ENCODE assay signal across 17 cellular contexts in genomic region chr18:28854964-28855363, GRCh38.
DNase-seq lines count a peak whose midpoint lies in the region; ATAC-seq, FAIRE-seq and TF ChIP-seq lines count a peak whose summit lies in the region.
"Had no signal": no experiment of that assay in that cellular context is flagged by ENCODE, and none has a peak within 500 bp of the region (broad histone marks: within the 10 kb centered on the region; RNA-seq: fewer than 3 reads in every experiment).

No MANE protein-coding gene starts in this region.

- 0 out of 2 replicates have a peak overlapping the region, but pooled peaks have one; percentile 86 for H2AFZ ChIP-seq in H1 (ENCODE audit: low read length)

- TF ChIP-seq CTCF in right atrium auricular region (IDR thresholded peaks at IDR 0.05) (no peak), H1 (IDR thresholded peaks at IDR 0.05; ENCODE audit: control extremely low read depth in 1 of 3, insufficient read depth in 1 of 3, low read depth in 1 of 3, low read length in 3 of 3) (no peak)

- TF ChIP-seq POLR2A in H1 (IDR thresholded peaks at IDR 0.05; ENCODE audit: control extremely low read depth in 1 of 2, low read depth in 2 of 2, low read length in 2 of 2) = no peak
- TF ChIP-seq POLR2A in erythroblast (IDR thresholded peaks at IDR 0.05; ENCODE audit: low read length) = no peak

- no peaks in the 10 kb centered on the region for H4K20me1 ChIP-seq in H1 (replicated peaks in 1 of 2; ENCODE audit: control insufficient read depth in 1 of 2, insufficient read depth in 2 of 2, low read length in 2 of 2)

- H3K27ac ChIP-seq in right atrium auricular region (no peak overlapping the region), H1 (ENCODE audit: low read depth, low read length) (no peak overlapping the region)
- H3K27ac ChIP-seq: uterus had no signal

- no peak overlapping the region for H2AK5ac ChIP-seq in H1 (ENCODE audit: low read depth, low read length)

- no peak overlapping the region for H3K4ac ChIP-seq in H1 (replicated peaks; ENCODE audit: insufficient read length, low read depth, low read length)

- no peaks in the 10 kb centered on the region for H3K27me3 ChIP-seq in right atrium auricular region
- no peaks in the 10 kb centered on the region for H3K27me3 ChIP-seq in H1 (replicated peaks in 1 of 4; ENCODE audit: control insufficient read depth in 3 of 4, extremely low read depth in 1 of 4, insufficient read depth in 3 of 4, low read length in 3 of 4)
- H3K27me3 ChIP-seq: uterus had no signal

- ATAC-seq in Right ventricle myocardium superior (ENCODE audit: poor library complexity) = peak; percentile 72
- ATAC-seq: HCT116 had no signal

- H4K91ac ChIP-seq in H1 (replicated peaks; ENCODE audit: insufficient read length, low read length) = no peak overlapping the region

- no peaks in the 10 kb centered on the region for H3K79me1 ChIP-seq in H1 (ENCODE audit: low read depth, low read length)

- CTCF ChIA-PET in H1 (lab: Charles Lee; ENCODE audit: partially characterized antibody) = interaction anchor here (1.3 kb wide), 1 partner anchor 26 kb away, joined by 3 read pairs; no protein-coding TSS in a partner anchor

- no peak overlapping the region for H2BK20ac ChIP-seq in H1 (ENCODE audit: low read length)

- no peak overlapping the region for H3K23ac ChIP-seq in H1 (ENCODE audit: insufficient read length)

- no peak overlapping the region for H3K14ac ChIP-seq in H1 (ENCODE audit: insufficient read length)

- FAIRE-seq in H1 (lab: Jason Lieb, UNC) = no peak

- H4K8ac ChIP-seq in H1 (ENCODE audit: extremely low read depth, insufficient read depth, low read length) = no peak overlapping the region

- no peak overlapping the region for H2BK120ac ChIP-seq in H1 (replicated peaks; ENCODE audit: low read depth, low read length)

- H3K18ac ChIP-seq in H1 (ENCODE audit: extremely low read depth, low read length) = no peak overlapping the region

- H3K36me3 ChIP-seq in right atrium auricular region (no peaks in the 10 kb centered on the region), H1 (ENCODE audit: control insufficient read depth in 2 of 4, insufficient read depth in 4 of 4, low read length in 3 of 4) (no peaks in the 10 kb centered on the region)
- H3K36me3 ChIP-seq: uterus had no signal

- H3K56ac ChIP-seq in H1 (replicated peaks; ENCODE audit: insufficient read length, low read depth, low read length) = no peak overlapping the region

- POLR2A ChIA-PET in H1 (lab: Charles Lee; ENCODE audit: partially characterized antibody) = no interaction called here

- no peak overlapping the region for H4K5ac ChIP-seq in H1 (ENCODE audit: insufficient read length, low read depth, low read length)

- WGBS in H1 (ENCODE audit: extremely low coverage in 1 of 2, insufficient coverage in 1 of 2, insufficient read length in 1 of 2, insufficient replicate concordance in 2 of 2, low coverage in 1 of 2, low lambda C conversion rate in 2 of 2, missing lambda C conversion rate in 1 of 2), 2 experiments = 84% methylated on average over 1 of the region's 1 CpG; no CpG with 5 or more reads in 1 of the 2 experiments

- no peak overlapping the region for H3K4me3 ChIP-seq in right atrium auricular region
- H3K4me3 ChIP-seq in H1 (ENCODE audit: extremely low read depth in 1 of 4, insufficient read depth in 2 of 4, low read depth in 3 of 4, low read length in 4 of 4) = no peak overlapping the region
- H3K4me3 ChIP-seq: lung, uterus had no signal

- H2BK15ac ChIP-seq in H1 (ENCODE audit: low read length) = no peak overlapping the region

- H3K23me2 ChIP-seq in H1 (ENCODE audit: low read depth, low read length) = no peaks in the 10 kb centered on the region

- TF ChIP-seq EP300 in H1 (IDR thresholded peaks at IDR 0.05; ENCODE audit: borderline replicate concordance in 1 of 2, low read depth in 2 of 2, low read length in 2 of 2) = no peak

- no peak overlapping the region for H3K9ac ChIP-seq in H1 (replicated peaks in 1 of 4; ENCODE audit: extremely low read depth in 1 of 4, low read depth in 3 of 4, low read length in 3 of 4)

- no peak for DNase-seq in Right ventricle myocardium superior
- DNase-seq in right atrium auricular region (ENCODE audit: low spot score) = no peak
- DNase-seq in H1 (ENCODE audit: low read depth in 1 of 2, low spot score in 2 of 2) = no peak
- peak; percentile 59 for DNase-seq in islet precursor cell
- no peak for DNase-seq in erythroblast (lab: John Stamatoyannopoulos, UW)
- no peak for DNase-seq in T1000 (lab: John Stamatoyannopoulos, UW)
- DNase-seq in HPDE6-E6E7 (ENCODE audit: extremely low spot score) = no peak
- DNase-seq in GM03348 (ENCODE audit: low spot score) = no peak
- DNase-seq: activated CD4-positive, CD25-positive, alpha-beta regulatory T cell; activated naive CD4-positive, alpha-beta T cell treated with anti-CD3 and anti-CD28 coated beads, Interleukin-2, amount 50 U/mL, for 16 hours; central memory CD4-positive, alpha-beta T cell; KBM-7; NCI-H146; NCI-H510A; uterus had no signal

- H2BK5ac ChIP-seq in H1 (ENCODE audit: low read depth, low read length) = no peak overlapping the region

- no peak overlapping the region for H3K4me2 ChIP-seq in H1 (ENCODE audit: insufficient read depth in 1 of 2, low read depth in 2 of 2, low read length in 2 of 2)

- no peaks in the 10 kb centered on the region for H3K4me1 ChIP-seq in right atrium auricular region
- no peaks in the 10 kb centered on the region for H3K4me1 ChIP-seq in H1 (replicated peaks in 1 of 4; ENCODE audit: control insufficient read depth in 3 of 4, insufficient read depth in 4 of 4, low read length in 3 of 4)
- H3K4me1 ChIP-seq: uterus had no signal

- TF ChIP-seq RAD21 in H1 (IDR thresholded peaks at IDR 0.05 in 1 of 2, conservative IDR thresholded peaks at IDR 0.05 in 1 of 2; ENCODE audit: low read depth in 2 of 2, low read length in 2 of 2) = no peak

- intact Hi-C loops in Right ventricle myocardium superior (cut with DNase I) = no loop called here

- H2BK12ac ChIP-seq in H1 (ENCODE audit: low read depth, low read length) = no peak overlapping the region

- H3K9me3 ChIP-seq in right atrium auricular region (no peaks in the 10 kb centered on the region), H1 (ENCODE audit: insufficient read depth in 2 of 2, low read depth in 1 of 2, low read length in 1 of 2) (no peaks in the 10 kb centered on the region)
- H3K9me3 ChIP-seq: uterus had no signal

- H3K79me2 ChIP-seq in H1 (ENCODE audit: control insufficient read depth in 1 of 2, insufficient read depth in 2 of 2, low read length in 2 of 2) = no peaks in the 10 kb centered on the region

TF ChIP-seq in H1, 55 proteins besides CTCF, POLR2A, EP300 and RAD21:
- TF ChIP-seq RBBP5 (IDR thresholded peaks at IDR 0.05; ENCODE audit: borderline replicate concordance, low read depth, low read length) = no peak
- TF ChIP-seq ASH2L (IDR thresholded peaks at IDR 0.05; ENCODE audit: low read length) = no peak
- no peak for TF ChIP-seq KDM4A (IDR thresholded peaks at IDR 0.05; ENCODE audit: low read depth, low read length, severe bottlenecking)
- no peak for TF ChIP-seq GTF2F1 (IDR thresholded peaks at IDR 0.05; ENCODE audit: borderline replicate concordance, low read depth, low read length)
- TF ChIP-seq TCF12 (IDR thresholded peaks at IDR 0.05; ENCODE audit: low read depth, low read length) = no peak
- no peak for TF ChIP-seq EGR1 (IDR thresholded peaks at IDR 0.05; ENCODE audit: borderline replicate concordance, low read depth, low read length)
- no peak for TF ChIP-seq MAX (IDR thresholded peaks at IDR 0.05)
- no peak for TF ChIP-seq MAFK (IDR thresholded peaks at IDR 0.05; ENCODE audit: low read depth, low read length)
- no peak for TF ChIP-seq HDAC2 (IDR thresholded peaks at IDR 0.05; ENCODE audit: borderline replicate concordance in 1 of 2, low read depth in 2 of 2, low read length in 2 of 2)
- no peak for TF ChIP-seq YY1 (IDR thresholded peaks at IDR 0.05; ENCODE audit: low read depth, low read length)
- TF ChIP-seq KDM5A (IDR thresholded peaks at IDR 0.05; ENCODE audit: low read length) = no peak
- no peak for TF ChIP-seq RXRA (IDR thresholded peaks at IDR 0.05; ENCODE audit: insufficient read depth, low read depth, low read length)
- no peak for TF ChIP-seq SP2 (IDR thresholded peaks at IDR 0.05; ENCODE audit: low read length)
TF ChIP-seq in H1: peak in this region for 0.
